In genomic region chr7:77811895-77812685, GRCh38 we compare ENCODE assay signal across 13 cellular contexts. TPM values are rescaled to one million over a fixed set of nuclear protein-coding genes. Genes with fewer than 3 reads are reported as not detected.
DNase-seq lines count a peak whose midpoint lies in the region; ATAC-seq and TF ChIP-seq lines count a peak whose summit lies in the region.
"Had no signal": no experiment of that assay in that cellular context is flagged by ENCODE, and none has a peak within 500 bp of the region (broad histone marks: within the 10 kb centered on the region; RNA-seq: fewer than 3 reads in every experiment).

No MANE protein-coding gene starts in this region.

- H3K27me3 ChIP-seq in left lung, result no peaks in the 10 kb centered on the region
- H3K27me3 ChIP-seq: pancreas, tibial nerve had no signal

- H3K27me3 Mint-ChIP-seq in brain (no peaks in the 10 kb centered on the region), CD14-positive monocyte (ENCODE audit: low read depth in 3 of 3) (peaks cover 0 to 2% (median 0%) of the 10 kb centered on the region in 3 donors)
- H3K27me3 Mint-ChIP-seq: CD4-positive, alpha-beta memory T cell had no signal

- ATAC-seq in left lung, result peak; percentile 81

- H3K27ac Mint-ChIP-seq in brain (peak overlapping the region in 3 of 5 experiments; percentile 53 to 92 (median 60)), CD14-positive monocyte (no peak overlapping the region)

- TF ChIP-seq CTCF in brain (conservative IDR thresholded peaks at IDR 0.05) (no peak), left lung (IDR thresholded peaks at IDR 0.05) (no peak), CD14-positive monocyte (IDR thresholded peaks at IDR 0.05) (no peak)

- H3K4me1 Mint-ChIP-seq in brain, result peaks cover 8% of the 10 kb centered on the region
- peaks cover 16% of the 10 kb centered on the region for H3K4me1 Mint-ChIP-seq in CD14-positive monocyte

- peak overlapping the region in 1 of 5 experiments; percentile 31 for H3K4me3 Mint-ChIP-seq in brain
- H3K4me3 Mint-ChIP-seq in CD14-positive monocyte, result no peak overlapping the region

- no peak overlapping the region for H3K4me3 ChIP-seq in left lung
- H3K4me3 ChIP-seq: pancreas, tibial nerve had no signal

- intact Hi-C loops in left lung (cut with DNase I), result no loop called here
- intact Hi-C loops in CD14-positive monocyte (cut with micrococcal nuclease), result no loop called here

- peaks cover 0 to 8% of the 10 kb centered on the region in 2 donors for H3K4me1 ChIP-seq in left lung

- no peak overlapping the region for H3K27ac ChIP-seq in left lung
- H3K27ac ChIP-seq: pancreas, tibial nerve had no signal

- peaks cover 32 to 63% (median 57%) of the 10 kb centered on the region in 5 experiments for H3K9me3 Mint-ChIP-seq in brain
- peaks cover 12 to 35% (median 23%) of the 10 kb centered on the region in 7 donors for H3K9me3 Mint-ChIP-seq in CD14-positive monocyte

- DNase-seq in AG08395 (ENCODE audit: low spot score) (peak; percentile 67), HT1080 (ENCODE audit: low read depth) (peak; percentile 60), left lung (no peak), NCI-H2196 treated with DMSO at 0.1 percent for 48 hours (lab: John Stamatoyannopoulos, UW; ENCODE audit: unreplicated experiment) (no peak), NCI-H2171 treated with DMSO at 0.1 percent for 48 hours (lab: John Stamatoyannopoulos, UW) (no peak), CD14-positive monocyte (ENCODE audit: low spot score) (no peak)
- DNase-seq in effector CD8-positive, alpha-beta T cell (lab: John Stamatoyannopoulos, UW), result no peak
- DNase-seq: CD4-positive, alpha-beta memory T cell; effector memory CD4-positive, alpha-beta T cell; NCI-H2029 treated with DMSO at 0.1 percent for 48 hours; pancreas had no signal

- peaks cover 77% of the 10 kb centered on the region for H3K36me3 Mint-ChIP-seq in brain
- H3K36me3 Mint-ChIP-seq in CD14-positive monocyte, result peaks cover 6 to 21% of the 10 kb centered on the region in 2 donors

- no peaks in the 10 kb centered on the region for H3K36me3 ChIP-seq in left lung
- H3K36me3 ChIP-seq: pancreas had no signal

- H3K9me3 ChIP-seq in left lung, result peaks cover 0 to 18% of the 10 kb centered on the region in 2 donors
- H3K9me3 ChIP-seq: pancreas had no signal

RNA-seq across cellular contexts. Expression of gene PHTF2, which starts 13.5 kb away (rescaled TPM):
- 16.5 and 18.0 TPM in 2 replicates for total RNA-seq in HT1080 (2014; rRNA removed; shearing (Covaris generic))
- 20.4 and 28.5 TPM in 2 replicates for polyA plus RNA-seq in HT1080 (2015; cell fraction: cytosol; rRNA removed)
- 20.3 and 27.2 TPM in 2 replicates for polyA plus RNA-seq in HT1080 (2015; cell fraction: nucleus; rRNA removed)
- polyA plus RNA-seq in brain (ENCODE audit: insufficient read depth, low read depth, low replicate concordance) (8.8 TPM), CD14-positive monocyte (10 to 100 TPM; 10.1 to 10.3 TPM)
- 10 to 100 TPM; 16.2 to 20.0 TPM for total RNA-seq in left lung

RNA-seq across cellular contexts. Expression of gene TMEM60, which starts 13.9 kb away (rescaled TPM):
- 13.2 and 16.2 TPM in 2 replicates for total RNA-seq in HT1080 (2014; rRNA removed; shearing (Covaris generic))
- polyA plus RNA-seq in HT1080 (2015; cell fraction: cytosol; rRNA removed), result 24.6 and 27.1 TPM in 2 replicates
- polyA plus RNA-seq in HT1080 (2015; cell fraction: nucleus; rRNA removed), result 10.1 and 13.7 TPM in 2 replicates
- 21.0 TPM for polyA plus RNA-seq in brain (ENCODE audit: insufficient read depth, low read depth, low replicate concordance)
- 10 to 100 TPM; 21.1 to 22.1 TPM for total RNA-seq in left lung
- polyA plus RNA-seq in CD14-positive monocyte, result 10 to 100 TPM; 25.6 to 27.6 TPM

Comparison
In these comparisons a context has a peak if more than half of its experiments do, and no peak if none do; other contexts are left out.
1. DNase-seq: peak in AG08395 (single experiment) and HT1080 (single experiment); none in left lung (0 of 2), effector CD8-positive, alpha-beta T cell (single experiment), NCI-H2196 treated with DMSO at 0.1 percent for 48 hours (single experiment), NCI-H2171 treated with DMSO at 0.1 percent for 48 hours (single experiment) and CD14-positive monocyte (single experiment).
2. H3K27ac Mint-ChIP-seq: peak in brain (3 of 5); none in CD14-positive monocyte (0 of 7).